25 cellular contexts compared by ENCODE assay signal in the genomic region with DNA sequence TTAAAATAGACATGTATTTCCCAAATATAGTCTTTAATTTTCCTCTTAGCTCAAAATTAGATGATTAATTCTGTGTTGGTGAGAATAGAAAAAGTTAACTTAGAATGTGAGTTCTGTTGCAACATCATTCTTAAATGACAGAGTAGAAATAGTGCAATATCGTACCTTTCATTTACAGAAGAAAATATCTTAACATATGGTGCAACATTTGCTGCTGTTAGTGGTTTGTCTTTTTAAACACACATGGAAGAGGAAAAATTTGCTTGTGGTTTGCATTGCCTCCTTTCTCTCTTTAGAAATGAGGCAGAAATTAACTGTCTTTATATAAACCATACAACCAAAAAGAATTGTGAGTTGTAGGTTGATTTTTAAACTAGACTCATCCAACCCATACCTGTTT. TPM values are rescaled to one million over a fixed set of nuclear protein-coding genes. Genes with fewer than 3 reads are reported as not detected.
DNase-seq lines count a peak whose midpoint lies in the region; TF ChIP-seq lines count a peak whose summit lies in the region.
"Had no signal": no experiment of that assay in that cellular context is flagged by ENCODE, and none has a peak within 500 bp of the region (broad histone marks: within the 10 kb centered on the region; RNA-seq: fewer than 3 reads in every experiment).

No MANE protein-coding gene starts in this region.

- DNase-seq in AG04450 (ENCODE audit: low read depth, low spot score), result peak; percentile 18
- DNase-seq in H4 (ENCODE audit: low spot score), result peak; percentile 33
- DNase-seq in NOMO-1 (lab: John Stamatoyannopoulos, UW; ENCODE audit: unreplicated experiment in 2 of 2), result peak; percentile 35 to 78
- peak; percentile 47 for DNase-seq in cerebellar cortex (ENCODE audit: low spot score)
- DNase-seq in DMS53 (lab: John Stamatoyannopoulos, UW), result no peak
- DNase-seq in NCI-H1930 (lab: John Stamatoyannopoulos, UW), result no peak
- no peak for DNase-seq in NCI-H2029 treated with DMSO at 0.1 percent for 48 hours (lab: John Stamatoyannopoulos, UW)
- DNase-seq in head of caudate nucleus, result no peak
- DNase-seq: activated CD4-positive, alpha-beta T cell treated with anti-CD3 and anti-CD28 coated beads for 36 hours; activated CD8-positive, alpha-beta memory T cell treated with anti-CD3 and anti-CD28 coated beads, Interleukin-2, amount 10 ng/mL, durations not matched to agents 7 days and 5 days; caudate nucleus; CD8-positive, alpha-beta memory T cell; DND-41; effector memory CD8-positive, alpha-beta T cell; islet precursor cell; NCI-H187; NCI-H524 treated with DMSO at 0.1 percent for 48 hours; PC-3; sigmoid colon; stimulated activated CD4-positive, alpha-beta T cell treated with anti-CD3 and anti-CD28 coated beads, Interleukin-2, amount 100 ng/mL, for 24 hours; stomach; T1000 had no signal

- no peak overlapping the region for H3K4me3 ChIP-seq in AG04450 (ENCODE audit: low read depth, low read length)
- H3K4me3 ChIP-seq: A549, hepatocyte, lung, sigmoid colon, stomach had no signal

- H3K27ac ChIP-seq in AG04450 (ENCODE audit: low read depth, low read length), result no peak overlapping the region
- H3K27ac ChIP-seq: A549, hepatocyte, sigmoid colon, stomach had no signal

- H3K9me3 ChIP-seq in AG04450 (ENCODE audit: control insufficient read depth, insufficient read depth, low read length), result no peaks in the 10 kb centered on the region
- H3K9me3 ChIP-seq: A549, sigmoid colon, stomach had no signal

- intact Hi-C loops in head of caudate nucleus (cut with DNase I), result no loop called here

- no peak for TF ChIP-seq CTCF in AG04450 (IDR thresholded peaks at IDR 0.05; ENCODE audit: low read depth, low read length)

- CTCF ChIA-PET in AG04450 (lab: Charles Lee), result interaction anchor here (0.7 to 2.0 kb wide), 4 partner anchors 187 to 331 kb away, joined by 3 to 11 read pairs (median 6); no protein-coding TSS in a partner anchor

- no peaks in the 10 kb centered on the region for H3K27me3 ChIP-seq in AG04450 (ENCODE audit: control insufficient read depth, insufficient read depth, low read length)
- H3K27me3 ChIP-seq: hepatocyte, sigmoid colon, stomach had no signal

- POLR2A ChIA-PET in AG04450 (lab: Yijun Ruan, JAX), result no interaction called here

RNA-seq across cellular contexts. Expression of a gene that starts 39.3 kb away (rescaled TPM):
- 0.10 and 0.12 TPM in 2 replicates for polyA plus RNA-seq in AG04450 (2011; rRNA removed)
- polyA minus RNA-seq in AG04450 (2011; rRNA and poly(A)+ RNA removed), result 0.13 and 0.14 TPM in 2 replicates
- 0.10 and 0.15 TPM in 2 replicates for total RNA-seq in H4 (2014; rRNA removed; shearing (Covaris generic))
- polyA plus RNA-seq: CD8-positive, alpha-beta memory T cell had no signal

Comparison
In these comparisons a context has a peak if more than half of its experiments do, and no peak if none do; other contexts are left out.
1. DNase-seq: peak in AG04450 (single experiment), H4 (single experiment), NOMO-1 (2 of 2) and cerebellar cortex (single experiment); none in DMS53 (single experiment), NCI-H1930 (0 of 2), NCI-H2029 treated with DMSO at 0.1 percent for 48 hours (single experiment) and head of caudate nucleus (0 of 42).